10 cellular contexts compared by ENCODE assay signal in the genomic region with DNA sequence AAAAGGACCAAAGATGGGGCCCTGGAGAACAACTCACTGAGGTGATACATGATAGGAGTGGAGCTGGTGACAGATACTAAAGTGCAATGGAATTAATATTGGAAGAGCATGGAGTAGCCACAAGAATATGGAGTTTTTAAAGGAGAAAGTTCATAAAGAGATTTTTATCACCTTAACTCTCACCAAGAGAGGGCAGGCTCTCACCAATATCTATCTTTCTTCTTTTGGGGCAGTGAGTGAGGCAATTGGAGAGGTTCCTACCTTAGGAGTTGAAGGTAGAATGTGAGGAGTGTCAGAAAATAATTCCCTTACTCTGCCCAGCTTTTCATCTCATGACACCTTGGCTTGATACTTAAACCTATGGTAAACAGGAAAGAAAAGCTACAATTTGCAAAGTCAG.
DNase-seq lines count a peak whose midpoint lies in the region; ATAC-seq, FAIRE-seq and TF ChIP-seq lines count a peak whose summit lies in the region.
"Had no signal": no experiment of that assay in that cellular context is flagged by ENCODE, and none has a peak within 500 bp of the region (broad histone marks: within the 10 kb centered on the region; RNA-seq: fewer than 3 reads in every experiment).

No MANE protein-coding gene starts in this region.

- DNase-seq in HepG2 (ENCODE audit: low spot score) (no peak), right lobe of liver (no peak), NB4 (ENCODE audit: low read depth) (peak; percentile 9), epithelial cell of esophagus (ENCODE audit: low read depth) (peak; percentile 51), NCI-H2196 (lab: John Stamatoyannopoulos, UW; ENCODE audit: unreplicated experiment) (no peak), Ammon's horn (ENCODE audit: low spot score) (no peak)
- DNase-seq: activated CD4-positive, alpha-beta T cell treated with anti-CD3 and anti-CD28 coated beads, Interleukin-2, amount 50 U/mL, for 4 hours; DMS79 had no signal

- ATAC-seq in HepG2 = no peak
- ATAC-seq in right lobe of liver = no peak
- no peak for ATAC-seq in HG03135 (IDR thresholded peaks at IDR 0.05; ENCODE audit: unreplicated experiment)
- ATAC-seq in GM21528 (IDR thresholded peaks at IDR 0.05; ENCODE audit: low FRiP score, unreplicated experiment) = no peak

- intact Hi-C loops in HepG2 (cut with micrococcal nuclease; ENCODE audit: unreplicated experiment) (loop anchor here (1.0 kb wide), 1 partner anchor 246 kb away; no protein-coding TSS in a partner anchor), right lobe of liver (cut with DNase I) (no loop called here)

- no peaks in the 10 kb centered on the region for H3K79me2 ChIP-seq in HepG2 (ENCODE audit: insufficient read depth, low read length)

- H4K20me1 ChIP-seq in HepG2 (ENCODE audit: insufficient read depth, low read length) = no peaks in the 10 kb centered on the region

- FAIRE-seq in HepG2 (lab: Jason Lieb, UNC) = no peak

- TF ChIP-seq RAD21 in HepG2 (CRISPR knock-in tag; IDR thresholded peaks at IDR 0.05) = no peak

- no peak overlapping the region for H3K4me2 ChIP-seq in HepG2 (ENCODE audit: low read depth, low read length)

- H3K9me3 ChIP-seq in HepG2 (ENCODE audit: low read length) = no peaks in the 10 kb centered on the region
- H3K9me3 ChIP-seq in right lobe of liver = no peaks in the 10 kb centered on the region

- in situ Hi-C loops in HepG2 (cut with HindIII; ENCODE audit: extremely low pct_ligation_motif_present, low pct_unique_long_range_greater_than_20kb) = no loop called here

- H3K4me1 ChIP-seq in HepG2 (ENCODE audit: insufficient read depth, low read length) (no peaks in the 10 kb centered on the region), right lobe of liver (no peaks in the 10 kb centered on the region)

- no peak overlapping the region for H3K4me3 ChIP-seq in HepG2 (replicated peaks in 1 of 3; ENCODE audit: insufficient read depth in 1 of 3, low read depth in 2 of 3, low read length in 3 of 3)
- no peak overlapping the region for H3K4me3 ChIP-seq in right lobe of liver
- no peak overlapping the region for H3K4me3 ChIP-seq in NB4 (ENCODE audit: low read depth, low read length)
- H3K4me3 ChIP-seq in epithelial cell of esophagus (ENCODE audit: low read length) = no peak overlapping the region

- H3K9ac ChIP-seq in HepG2 (ENCODE audit: insufficient read depth, low read depth, low read length) = no peak overlapping the region

- H2AFZ ChIP-seq in HepG2 (ENCODE audit: low read length) = no peak overlapping the region

- H3K27me3 ChIP-seq in HepG2 (ENCODE audit: control insufficient read depth in 1 of 2, insufficient read depth in 2 of 2, low read length in 2 of 2) = no peaks in the 10 kb centered on the region
- H3K27me3 ChIP-seq in right lobe of liver = no peaks in the 10 kb centered on the region

- CTCF ChIA-PET in HepG2 (lab: Yijun Ruan, JAX; ENCODE audit: low intra/inter-chr PET ratio, low total read pairs) = no interaction called here

- BruUV-seq in HepG2 (replicated peaks; lab: Mats Ljungman, UMichigan) = no TSS peak

- TF ChIP-seq POLR2A in HepG2 (IDR thresholded peaks at IDR 0.05; ENCODE audit: insufficient read depth in 1 of 2, low read depth in 2 of 2, low read length in 2 of 2) (no peak), right lobe of liver (IDR thresholded peaks at IDR 0.05) (no peak), NB4 (IDR thresholded peaks at IDR 0.05; ENCODE audit: extremely low read depth, insufficient read length) (no peak)

- TF ChIP-seq CTCF in HepG2 (CRISPR knock-in tag; IDR thresholded peaks at IDR 0.05) = peak; percentile 27
- TF ChIP-seq CTCF in right lobe of liver (IDR thresholded peaks at IDR 0.05) = peak in 1 of 4 donors; percentile 20
- TF ChIP-seq CTCF in NB4 (IDR thresholded peaks at IDR 0.05; ENCODE audit: low read depth, low read length) = no peak
- TF ChIP-seq CTCF in epithelial cell of esophagus (IDR thresholded peaks at IDR 0.05; ENCODE audit: insufficient read depth, low read depth, low read length, missing control alignments) = peak; percentile 55

- POLR2A ChIA-PET in HepG2 (lab: Yijun Ruan, JAX) = no interaction called here

- H3K27ac ChIP-seq in HepG2 (ENCODE audit: extremely low read length, insufficient read depth, low read length) (no peak overlapping the region), right lobe of liver (no peak overlapping the region)

- no peaks in the 10 kb centered on the region for H3K36me3 ChIP-seq in HepG2 (replicated peaks in 1 of 2; ENCODE audit: control insufficient read depth in 1 of 2, insufficient read depth in 2 of 2, low read length in 2 of 2)
- no peaks in the 10 kb centered on the region for H3K36me3 ChIP-seq in right lobe of liver

- TF ChIP-seq EP300 in HepG2 (IDR thresholded peaks at IDR 0.05; ENCODE audit: low read depth in 2 of 2, low read length in 2 of 2) (no peak), HepG2 (CRISPR knock-in tag; IDR thresholded peaks at IDR 0.05; ENCODE audit: borderline replicate concordance) (no peak)

TF ChIP-seq in HepG2, 621 proteins besides CTCF, POLR2A, EP300 and RAD21:
- TF ChIP-seq STAG1 (CRISPR knock-in tag; IDR thresholded peaks at IDR 0.05) = peak; percentile 45
- TF ChIP-seq, protein P1, sequence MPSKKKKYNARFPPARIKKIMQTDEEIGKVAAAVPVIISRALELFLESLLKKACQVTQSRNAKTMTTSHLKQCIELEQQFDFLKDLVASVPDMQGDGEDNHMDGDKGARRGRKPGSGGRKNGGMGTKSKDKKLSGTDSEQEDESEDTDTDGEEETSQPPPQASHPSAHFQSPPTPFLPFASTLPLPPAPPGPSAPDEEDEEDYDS (CRISPR knock-in tag; IDR thresholded peaks at IDR 0.05) = no peak

Comparison
In these comparisons a context has a peak if more than half of its experiments do, and no peak if none do; other contexts are left out.
1. DNase-seq: peak in NB4 (single experiment) and epithelial cell of esophagus (single experiment); none in HepG2 (single experiment), right lobe of liver (0 of 3), NCI-H2196 (single experiment) and Ammon's horn (single experiment).